Comparison of ENCODE assay signal across 28 cellular contexts in the genomic region with DNA sequence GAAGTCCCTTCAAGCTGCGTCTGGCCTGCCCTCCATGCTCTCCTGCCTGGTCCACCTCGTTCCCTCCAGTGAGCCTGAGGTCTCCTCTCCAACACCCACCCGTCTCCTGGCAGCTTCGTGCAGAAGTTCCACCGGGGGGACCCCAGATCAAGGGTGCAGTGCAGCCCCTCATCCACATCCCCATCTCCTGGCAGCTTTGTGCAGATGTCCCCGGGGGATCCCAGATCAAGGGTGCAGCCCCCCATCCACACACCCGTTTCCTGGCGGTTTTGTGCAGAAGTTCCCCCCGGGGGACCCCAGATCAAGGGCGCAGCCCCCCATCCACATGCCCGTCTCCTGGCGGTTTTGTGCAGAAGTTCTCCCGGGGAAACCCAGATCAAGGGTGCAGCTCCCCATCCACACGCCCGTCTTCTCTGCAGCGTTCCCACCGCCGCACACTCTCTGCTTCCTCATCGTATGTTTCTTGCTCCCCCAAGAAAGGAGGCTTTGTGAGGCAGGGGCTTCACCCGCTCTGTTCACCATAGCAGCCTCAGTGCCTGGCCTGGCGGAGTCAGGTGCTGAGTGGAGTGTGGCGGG. TPM values are rescaled to one million over a fixed set of nuclear protein-coding genes. Genes with fewer than 3 reads are reported as not detected.
"Had no signal": no experiment of that assay in that cellular context is flagged by ENCODE, and none has a peak within 500 bp of the region (broad histone marks: within the 10 kb centered on the region; RNA-seq: fewer than 3 reads in every experiment).

No MANE protein-coding gene starts in this region.

- H3K36me3 ChIP-seq: MG63 had no signal

- H3K4me3 ChIP-seq: breast epithelium, MG63, SK-N-MC had no signal

- DNase-seq: activated B cell treated with CpG ODN at 0.5 μM for 24 hours; activated CD4-positive, alpha-beta memory T cell treated with anti-CD3 and anti-CD28 coated beads for 36 hours; activated CD4-positive, alpha-beta T cell treated with anti-CD3 and anti-CD28 coated beads for 1 hour; activated CD4-positive, alpha-beta T cell treated with anti-CD3 and anti-CD28 coated beads, Interleukin-2, amount 10 ng/mL, durations not matched to agents 7 days and 5 days; activated effector memory CD4-positive, alpha-beta T cell treated with anti-CD3 and anti-CD28 coated beads, Interleukin-2, amount 50 U/mL, for 16 hours; activated naive CD4-positive, alpha-beta T cell treated with anti-CD3 and anti-CD28 coated beads for 36 hours; activated T-cell treated with anti-CD3 and anti-CD28 coated beads, Interleukin-2, amount 50 U/mL, for 4 hours; aorta; MG63; NCI-H1105; NCI-H1436; NCI-H1694 treated with DMSO at 0.1 percent for 48 hours; NCI-H2029 treated with DMSO at 0.1 percent for 48 hours; NCI-H345; NCI-H510A; NCI-H526 treated with DMSO at 0.1 percent for 48 hours; NK-92 treated with Interleukin-12 subunit alpha and Interleukin-12 subunit beta, amount 100 ng/mL, for 24 hours; OCI-M1; RPMI8226; T-cell; T-helper 2 cell; T1000 had no signal

- ATAC-seq: activated T-cell treated with anti-CD3 and anti-CD28 coated beads, Interleukin-2, amount 50 U/mL, for 4 hours; Panc1; Right ventricle myocardium inferior; T-cell had no signal

- H3K4me1 Mint-ChIP-seq: activated B cell treated with CpG ODN at 0.5 μM for 24 hours; activated CD4-positive, alpha-beta T cell treated with anti-CD3 and anti-CD28 coated beads, Interleukin-2, amount 10 ng/mL, durations not matched to agents 7 days and 5 days had no signal

- H3K27me3 ChIP-seq: breast epithelium, MG63 had no signal

- H3K27ac ChIP-seq: breast epithelium, SK-N-MC had no signal

- H3K27me3 Mint-ChIP-seq: activated B cell treated with CpG ODN at 0.5 μM for 24 hours; activated CD4-positive, alpha-beta memory T cell treated with anti-CD3 and anti-CD28 coated beads for 36 hours; activated CD4-positive, alpha-beta T cell treated with anti-CD3 and anti-CD28 coated beads, Interleukin-2, amount 10 ng/mL, durations not matched to agents 7 days and 5 days; activated naive CD8-positive, alpha-beta T cell; T-cell had no signal

- FAIRE-seq: TTC549 had no signal

- H3K9me3 Mint-ChIP-seq: activated T-cell treated with anti-CD3 and anti-CD28 coated beads, Interleukin-2, amount 50 U/mL, for 4 hours had no signal

- H3K9me3 ChIP-seq: breast epithelium, MG63 had no signal

- H3K27ac Mint-ChIP-seq: activated B cell treated with CpG ODN at 0.5 μM for 24 hours; activated CD4-positive, alpha-beta memory T cell treated with anti-CD3 and anti-CD28 coated beads for 36 hours; activated CD4-positive, alpha-beta T cell treated with anti-CD3 and anti-CD28 coated beads, Interleukin-2, amount 10 ng/mL, durations not matched to agents 7 days and 5 days; activated naive CD4-positive, alpha-beta T cell treated with anti-CD3 and anti-CD28 coated beads for 36 hours; activated naive CD8-positive, alpha-beta T cell; T-cell had no signal

- H3K4me3 Mint-ChIP-seq: activated B cell treated with CpG ODN at 0.5 μM for 24 hours; activated CD4-positive, alpha-beta memory T cell treated with anti-CD3 and anti-CD28 coated beads for 36 hours; activated CD4-positive, alpha-beta T cell treated with anti-CD3 and anti-CD28 coated beads, Interleukin-2, amount 10 ng/mL, durations not matched to agents 7 days and 5 days; activated naive CD4-positive, alpha-beta T cell treated with anti-CD3 and anti-CD28 coated beads for 36 hours; activated naive CD8-positive, alpha-beta T cell; activated T-cell treated with anti-CD3 and anti-CD28 coated beads, Interleukin-2, amount 50 U/mL, for 4 hours; T-cell had no signal

- H3K4me1 ChIP-seq: breast epithelium had no signal

RNA-seq across cellular contexts. Expression of a gene that starts 41.4 kb away (rescaled TPM):
- total RNA-seq: activated B cell treated with CpG ODN at 0.5 μM for 24 hours; activated CD4-positive, alpha-beta memory T cell treated with anti-CD3 and anti-CD28 coated beads for 36 hours; activated CD4-positive, alpha-beta T cell treated with anti-CD3 and anti-CD28 coated beads, Interleukin-2, amount 10 ng/mL, durations not matched to agents 7 days and 5 days; activated naive CD4-positive, alpha-beta T cell treated with anti-CD3 and anti-CD28 coated beads for 36 hours; activated T-cell treated with anti-CD3 and anti-CD28 coated beads, Interleukin-2, amount 50 U/mL, for 4 hours; aorta; breast epithelium; Right ventricle myocardium inferior; T-cell had no signal
- polyA plus RNA-seq: aorta had no signal
